In the genomic region with DNA sequence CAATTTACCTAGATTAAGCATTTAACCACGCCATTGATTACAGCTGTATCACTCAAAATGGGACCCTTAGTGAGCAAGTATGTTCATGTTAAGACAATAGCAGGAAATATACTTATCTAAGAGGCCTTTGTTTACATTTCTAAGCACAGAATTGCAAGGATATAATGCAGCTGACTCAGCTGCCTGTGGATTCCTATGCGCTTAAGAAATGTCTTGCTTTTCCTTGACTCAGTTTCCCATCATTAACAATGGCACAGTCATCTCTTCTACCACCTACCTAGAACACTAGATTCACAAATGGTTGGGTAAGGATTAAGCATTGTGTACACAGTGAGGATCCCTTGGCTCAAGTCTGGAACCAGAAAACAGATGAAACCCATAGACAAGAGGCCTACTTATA, we compare ENCODE assay signal across 2 cellular contexts.
TF ChIP-seq lines count a peak whose summit lies in the region.

No MANE protein-coding gene starts in this region.

TF ChIP-seq in WTC11, 78 proteins besides CTCF, POLR2A, EP300 and RAD21 (continued from another document):
- no peak for TF ChIP-seq ZNF219 (CRISPR knock-in tag; IDR thresholded peaks at IDR 0.05; ENCODE audit: borderline replicate concordance)
- TF ChIP-seq, protein P1, sequence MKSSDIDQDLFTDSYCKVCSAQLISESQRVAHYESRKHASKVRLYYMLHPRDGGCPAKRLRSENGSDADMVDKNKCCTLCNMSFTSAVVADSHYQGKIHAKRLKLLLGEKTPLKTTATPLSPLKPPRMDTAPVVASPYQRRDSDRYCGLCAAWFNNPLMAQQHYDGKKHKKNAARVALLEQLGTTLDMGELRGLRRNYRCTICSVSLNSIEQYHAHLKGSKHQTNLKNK (CRISPR knock-in tag; IDR thresholded peaks at IDR 0.05) = no peak
- no peak for TF ChIP-seq PRRX2 (CRISPR knock-in tag; IDR thresholded peaks at IDR 0.05)
- TF ChIP-seq NFATC4 (CRISPR knock-in tag; IDR thresholded peaks at IDR 0.05) = no peak
- TF ChIP-seq, protein P2, sequence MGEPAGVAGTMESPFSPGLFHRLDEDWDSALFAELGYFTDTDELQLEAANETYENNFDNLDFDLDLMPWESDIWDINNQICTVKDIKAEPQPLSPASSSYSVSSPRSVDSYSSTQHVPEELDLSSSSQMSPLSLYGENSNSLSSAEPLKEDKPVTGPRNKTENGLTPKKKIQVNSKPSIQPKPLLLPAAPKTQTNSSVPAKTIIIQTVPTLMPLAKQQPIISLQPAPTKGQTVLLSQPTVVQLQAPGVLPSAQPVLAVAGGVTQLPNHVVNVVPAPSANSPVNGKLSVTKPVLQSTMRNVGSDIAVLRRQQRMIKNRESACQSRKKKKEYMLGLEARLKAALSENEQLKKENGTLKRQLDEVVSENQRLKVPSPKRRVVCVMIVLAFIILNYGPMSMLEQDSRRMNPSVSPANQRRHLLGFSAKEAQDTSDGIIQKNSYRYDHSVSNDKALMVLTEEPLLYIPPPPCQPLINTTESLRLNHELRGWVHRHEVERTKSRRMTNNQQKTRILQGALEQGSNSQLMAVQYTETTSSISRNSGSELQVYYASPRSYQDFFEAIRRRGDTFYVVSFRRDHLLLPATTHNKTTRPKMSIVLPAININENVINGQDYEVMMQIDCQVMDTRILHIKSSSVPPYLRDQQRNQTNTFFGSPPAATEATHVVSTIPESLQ (CRISPR knock-in tag; IDR thresholded peaks at IDR 0.05) = no peak
- TF ChIP-seq, protein P3, sequence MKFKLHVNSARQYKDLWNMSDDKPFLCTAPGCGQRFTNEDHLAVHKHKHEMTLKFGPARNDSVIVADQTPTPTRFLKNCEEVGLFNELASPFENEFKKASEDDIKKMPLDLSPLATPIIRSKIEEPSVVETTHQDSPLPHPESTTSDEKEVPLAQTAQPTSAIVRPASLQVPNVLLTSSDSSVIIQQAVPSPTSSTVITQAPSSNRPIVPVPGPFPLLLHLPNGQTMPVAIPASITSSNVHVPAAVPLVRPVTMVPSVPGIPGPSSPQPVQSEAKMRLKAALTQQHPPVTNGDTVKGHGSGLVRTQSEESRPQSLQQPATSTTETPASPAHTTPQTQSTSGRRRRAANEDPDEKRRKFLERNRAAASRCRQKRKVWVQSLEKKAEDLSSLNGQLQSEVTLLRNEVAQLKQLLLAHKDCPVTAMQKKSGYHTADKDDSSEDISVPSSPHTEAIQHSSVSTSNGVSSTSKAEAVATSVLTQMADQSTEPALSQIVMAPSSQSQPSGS (CRISPR knock-in tag; IDR thresholded peaks at IDR 0.05; ENCODE audit: borderline replicate concordance, low read depth) = no peak
- TF ChIP-seq, protein P4, sequence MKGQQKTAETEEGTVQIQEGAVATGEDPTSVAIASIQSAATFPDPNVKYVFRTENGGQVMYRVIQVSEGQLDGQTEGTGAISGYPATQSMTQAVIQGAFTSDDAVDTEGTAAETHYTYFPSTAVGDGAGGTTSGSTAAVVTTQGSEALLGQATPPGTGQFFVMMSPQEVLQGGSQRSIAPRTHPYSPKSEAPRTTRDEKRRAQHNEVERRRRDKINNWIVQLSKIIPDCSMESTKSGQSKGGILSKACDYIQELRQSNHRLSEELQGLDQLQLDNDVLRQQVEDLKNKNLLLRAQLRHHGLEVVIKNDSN (CRISPR knock-in tag; IDR thresholded peaks at IDR 0.05) = no peak
- TF ChIP-seq EMX1 (CRISPR knock-in tag; IDR thresholded peaks at IDR 0.05) = no peak
- TF ChIP-seq, protein P5, sequence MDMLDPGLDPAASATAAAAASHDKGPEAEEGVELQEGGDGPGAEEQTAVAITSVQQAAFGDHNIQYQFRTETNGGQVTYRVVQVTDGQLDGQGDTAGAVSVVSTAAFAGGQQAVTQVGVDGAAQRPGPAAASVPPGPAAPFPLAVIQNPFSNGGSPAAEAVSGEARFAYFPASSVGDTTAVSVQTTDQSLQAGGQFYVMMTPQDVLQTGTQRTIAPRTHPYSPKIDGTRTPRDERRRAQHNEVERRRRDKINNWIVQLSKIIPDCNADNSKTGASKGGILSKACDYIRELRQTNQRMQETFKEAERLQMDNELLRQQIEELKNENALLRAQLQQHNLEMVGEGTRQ (CRISPR knock-in tag; IDR thresholded peaks at IDR 0.05) = no peak
- TF ChIP-seq RORB (CRISPR knock-in tag; IDR thresholded peaks at IDR 0.05) = no peak
- no peak for TF ChIP-seq NR2C2 (CRISPR knock-in tag; IDR thresholded peaks at IDR 0.05)
- TF ChIP-seq, protein P6, sequence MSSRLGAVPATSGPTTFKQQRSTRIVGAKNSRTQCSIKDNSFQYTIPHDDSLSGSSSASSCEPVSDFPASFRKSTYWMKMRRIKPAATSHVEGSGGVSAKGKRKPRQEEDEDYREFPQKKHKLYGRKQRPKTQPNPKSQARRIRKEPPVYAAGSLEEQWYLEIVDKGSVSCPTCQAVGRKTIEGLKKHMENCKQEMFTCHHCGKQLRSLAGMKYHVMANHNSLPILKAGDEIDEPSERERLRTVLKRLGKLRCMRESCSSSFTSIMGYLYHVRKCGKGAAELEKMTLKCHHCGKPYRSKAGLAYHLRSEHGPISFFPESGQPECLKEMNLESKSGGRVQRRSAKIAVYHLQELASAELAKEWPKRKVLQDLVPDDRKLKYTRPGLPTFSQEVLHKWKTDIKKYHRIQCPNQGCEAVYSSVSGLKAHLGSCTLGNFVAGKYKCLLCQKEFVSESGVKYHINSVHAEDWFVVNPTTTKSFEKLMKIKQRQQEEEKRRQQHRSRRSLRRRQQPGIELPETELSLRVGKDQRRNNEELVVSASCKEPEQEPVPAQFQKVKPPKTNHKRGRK (CRISPR knock-in tag; IDR thresholded peaks at IDR 0.05; ENCODE audit: borderline replicate concordance) = no peak
- no peak for TF ChIP-seq FOXK1 (CRISPR knock-in tag; IDR thresholded peaks at IDR 0.05)
- TF ChIP-seq, protein P7, sequence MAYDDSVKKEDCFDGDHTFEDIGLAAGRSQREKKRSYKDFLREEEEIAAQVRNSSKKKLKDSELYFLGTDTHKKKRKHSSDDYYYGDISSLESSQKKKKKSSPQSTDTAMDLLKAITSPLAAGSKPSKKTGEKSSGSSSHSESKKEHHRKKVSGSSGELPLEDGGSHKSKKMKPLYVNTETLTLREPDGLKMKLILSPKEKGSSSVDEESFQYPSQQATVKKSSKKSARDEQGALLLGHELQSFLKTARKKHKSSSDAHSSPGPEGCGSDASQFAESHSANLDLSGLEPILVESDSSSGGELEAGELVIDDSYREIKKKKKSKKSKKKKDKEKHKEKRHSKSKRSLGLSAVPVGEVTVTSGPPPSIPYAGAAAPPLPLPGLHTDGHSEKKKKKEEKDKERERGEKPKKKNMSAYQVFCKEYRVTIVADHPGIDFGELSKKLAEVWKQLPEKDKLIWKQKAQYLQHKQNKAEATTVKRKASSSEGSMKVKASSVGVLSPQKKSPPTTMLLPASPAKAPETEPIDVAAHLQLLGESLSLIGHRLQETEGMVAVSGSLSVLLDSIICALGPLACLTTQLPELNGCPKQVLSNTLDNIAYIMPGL (CRISPR knock-in tag; IDR thresholded peaks at IDR 0.05) = no peak
- TF ChIP-seq RELA (CRISPR knock-in tag; IDR thresholded peaks at IDR 0.05; ENCODE audit: borderline replicate concordance) = no peak
- no peak for TF ChIP-seq ELF4 (CRISPR knock-in tag; IDR thresholded peaks at IDR 0.05; ENCODE audit: low read depth)
- no peak for TF ChIP-seq KAT7 (CRISPR knock-in tag; IDR thresholded peaks at IDR 0.05; ENCODE audit: borderline replicate concordance)

TF ChIP-seq in endothelial cell of umbilical vein, 7 proteins besides CTCF, POLR2A, EP300 and RAD21 (continued from another document):
- TF ChIP-seq FOS (IDR thresholded peaks at IDR 0.05; ENCODE audit: borderline replicate concordance, insufficient read depth, low read length) (peak; percentile 88), EZH2 (IDR thresholded peaks at IDR 0.05; ENCODE audit: borderline replicate concordance, low read depth, low read length, severe bottlenecking) (no peak), GATA2 (IDR thresholded peaks at IDR 0.05; ENCODE audit: insufficient read depth, insufficient read length, low read depth, low read length) (peak; percentile 78), POLR2AphosphoS5 (IDR thresholded peaks at IDR 0.05; ENCODE audit: insufficient read depth, low read depth, low read length) (peak; percentile 80), JUN (IDR thresholded peaks at IDR 0.05; ENCODE audit: borderline replicate concordance, insufficient read depth, insufficient read length, low read depth) (peak; percentile 73)
